8 cellular contexts compared by ENCODE assay signal in the genomic region with DNA sequence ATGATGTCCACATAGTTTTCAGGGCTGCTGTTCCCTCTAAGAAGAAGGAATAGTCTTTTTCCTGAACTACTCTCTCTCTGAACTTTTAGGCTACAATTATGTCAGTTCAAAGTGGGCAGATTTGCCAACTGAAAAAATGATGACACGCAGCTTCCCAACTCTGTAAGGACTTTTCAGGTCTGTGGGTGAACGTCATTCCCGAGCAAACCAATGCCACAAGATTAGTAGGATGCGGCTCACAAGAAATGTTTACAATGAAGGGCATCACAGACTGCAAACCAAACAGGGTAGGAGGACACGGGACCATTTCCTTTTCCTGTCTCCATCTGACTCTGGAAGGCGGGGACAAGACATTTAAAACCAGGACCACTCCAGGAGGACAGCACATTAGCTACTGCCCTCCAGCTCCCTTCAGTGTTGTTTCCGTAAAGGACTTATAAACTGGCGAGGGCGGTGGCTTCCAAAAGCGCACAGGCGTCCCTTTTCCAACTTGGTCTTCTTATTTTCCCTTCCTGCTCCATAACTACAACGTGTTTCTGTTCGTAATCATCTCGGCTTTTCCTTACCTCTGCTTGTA. TPM values are rescaled to one million over a fixed set of nuclear protein-coding genes. Genes with fewer than 3 reads are reported as not detected.
DNase-seq lines count a peak whose midpoint lies in the region; ATAC-seq and TF ChIP-seq lines count a peak whose summit lies in the region.

No MANE protein-coding gene starts in this region.

- peaks cover 15% of the 10 kb centered on the region for H3K36me3 Mint-ChIP-seq in dendritic cell treated with granulocyte-macrophage colony-stimulating factor and Interleukin-4, amounts not matched to agents 40 ng/mL and 50 ng/mL, for 4 days (ENCODE audit: low read depth)

- ATAC-seq in HG03159 (IDR thresholded peaks at IDR 0.05; ENCODE audit: unreplicated experiment) (peak; percentile 10), RWPE2 (ENCODE audit: low read depth) (peak; percentile 51), HG02884 (IDR thresholded peaks at IDR 0.05; ENCODE audit: unreplicated experiment) (no peak)

- H3K27me3 Mint-ChIP-seq in dendritic cell treated with granulocyte-macrophage colony-stimulating factor and Interleukin-4, amounts not matched to agents 40 ng/mL and 50 ng/mL, for 4 days: no peaks in the 10 kb centered on the region

- H3K9me3 ChIP-seq in BE2C (no peaks in the 10 kb centered on the region), RWPE2 (ENCODE audit: severe bottlenecking) (no peaks in the 10 kb centered on the region), liver (ENCODE audit: control insufficient read depth in 4 of 4, low read length in 3 of 4) (no peaks in the 10 kb centered on the region), stomach smooth muscle (ENCODE audit: control insufficient read depth in 2 of 2, low read length in 2 of 2) (no peaks in the 10 kb centered on the region)

- intact Hi-C loops in dendritic cell treated with granulocyte-macrophage colony-stimulating factor and Interleukin-4, amounts not matched to agents 40 ng/mL and 50 ng/mL, for 4 days (cut with micrococcal nuclease): loop anchor here (2.0 to 10.0 kb wide), 3 partner anchors 92 to 252 kb away; no protein-coding TSS in a partner anchor

- peak overlapping the region; percentile 71 for H3K27ac ChIP-seq in RWPE2 (ENCODE audit: poor library complexity, severe bottlenecking)
- peak overlapping the region; percentile 99 for H3K27ac ChIP-seq in liver (ENCODE audit: low read depth in 1 of 2, low read length in 2 of 2)
- H3K27ac ChIP-seq in stomach smooth muscle (ENCODE audit: low read length): peak overlapping the region; percentile 96

- peaks cover 51% of the 10 kb centered on the region for H3K4me1 Mint-ChIP-seq in dendritic cell treated with granulocyte-macrophage colony-stimulating factor and Interleukin-4, amounts not matched to agents 40 ng/mL and 50 ng/mL, for 4 days (ENCODE audit: low read depth)

- H3K9ac ChIP-seq in liver (ENCODE audit: low read depth in 1 of 2, low read length in 2 of 2) (peak overlapping the region; percentile 72 to 92), stomach smooth muscle (ENCODE audit: low read length in 2 of 2) (peak overlapping the region; percentile 95 to 98)

- H3K4me1 ChIP-seq in BE2C (no peaks in the 10 kb centered on the region), RWPE2 (ENCODE audit: insufficient read depth, poor library complexity, severe bottlenecking) (peaks cover 16% of the 10 kb centered on the region), liver (ENCODE audit: control insufficient read depth in 4 of 4, insufficient read depth in 4 of 4, low read length in 3 of 4) (peaks cover 9 to 41% (median 29%) of the 10 kb centered on the region in 4 donors), stomach smooth muscle (ENCODE audit: control insufficient read depth, insufficient read depth, low read length) (peaks cover 7% of the 10 kb centered on the region)

- TF ChIP-seq CTCF in BE2C (IDR thresholded peaks at IDR 0.05; ENCODE audit: low read depth, low read length) (no peak), GM12875 (IDR thresholded peaks at IDR 0.05; ENCODE audit: borderline replicate concordance, insufficient read depth, low read depth, low read length) (no peak), RWPE2 (IDR thresholded peaks at IDR 0.05; ENCODE audit: poor library complexity, severe bottlenecking) (no peak), liver (IDR thresholded peaks at IDR 0.05; ENCODE audit: low read depth, low read length, missing input control) (no peak)

- DNase-seq in BE2C (peak; percentile 34), RWPE2 (ENCODE audit: low spot score) (no peak)

- no peak for TF ChIP-seq RAD21 in liver (IDR thresholded peaks at IDR 0.05)

- peak overlapping the region; percentile 89 for H3K4me3 ChIP-seq in BE2C (ENCODE audit: low read depth, low read length)
- H3K4me3 ChIP-seq in GM12875 (ENCODE audit: low read depth, low read length): peak overlapping the region; percentile 92
- peak overlapping the region; percentile 91 for H3K4me3 ChIP-seq in RWPE2 (ENCODE audit: severe bottlenecking)
- H3K4me3 ChIP-seq in liver (ENCODE audit: low read depth in 1 of 3, low read length in 3 of 3): peak overlapping the region; percentile 81 to 98 (median 93)
- H3K4me3 ChIP-seq in stomach smooth muscle (ENCODE audit: low read length in 2 of 2): peak overlapping the region; percentile 75 to 96

- H3K9me3 Mint-ChIP-seq in dendritic cell treated with granulocyte-macrophage colony-stimulating factor and Interleukin-4, amounts not matched to agents 40 ng/mL and 50 ng/mL, for 4 days: no peaks in the 10 kb centered on the region

- peak overlapping the region; percentile 96 for H3K4me3 Mint-ChIP-seq in dendritic cell treated with granulocyte-macrophage colony-stimulating factor and Interleukin-4, amounts not matched to agents 40 ng/mL and 50 ng/mL, for 4 days

- H3K36me3 ChIP-seq in BE2C: no peaks in the 10 kb centered on the region
- no peaks in the 10 kb centered on the region for H3K36me3 ChIP-seq in RWPE2 (ENCODE audit: low read depth)
- H3K36me3 ChIP-seq in liver (ENCODE audit: control insufficient read depth in 4 of 4, insufficient read depth in 3 of 4, low read depth in 1 of 4, low read length in 3 of 4): no peaks in the 10 kb centered on the region
- no peaks in the 10 kb centered on the region for H3K36me3 ChIP-seq in stomach smooth muscle (ENCODE audit: control insufficient read depth in 2 of 2, insufficient read depth in 2 of 2, low read length in 2 of 2)

- no peaks in the 10 kb centered on the region for H3K27me3 ChIP-seq in BE2C
- no peaks in the 10 kb centered on the region for H3K27me3 ChIP-seq in RWPE2 (ENCODE audit: insufficient read depth, poor library complexity, severe bottlenecking)
- no peaks in the 10 kb centered on the region for H3K27me3 ChIP-seq in liver (ENCODE audit: control insufficient read depth in 4 of 4, insufficient read depth in 4 of 4, low read length in 3 of 4)
- H3K27me3 ChIP-seq in stomach smooth muscle (ENCODE audit: control insufficient read depth in 1 of 2, insufficient read depth in 2 of 2, low read length in 2 of 2): no peaks in the 10 kb centered on the region

- 11% methylated on average over 14 of the region's 14 CpGs for WGBS in liver

- peak overlapping the region; percentile 96 for H3K27ac Mint-ChIP-seq in dendritic cell treated with granulocyte-macrophage colony-stimulating factor and Interleukin-4, amounts not matched to agents 40 ng/mL and 50 ng/mL, for 4 days

TF ChIP-seq in liver, 16 proteins besides CTCF, POLR2A, EP300 and RAD21:
- TF ChIP-seq, protein P1, sequence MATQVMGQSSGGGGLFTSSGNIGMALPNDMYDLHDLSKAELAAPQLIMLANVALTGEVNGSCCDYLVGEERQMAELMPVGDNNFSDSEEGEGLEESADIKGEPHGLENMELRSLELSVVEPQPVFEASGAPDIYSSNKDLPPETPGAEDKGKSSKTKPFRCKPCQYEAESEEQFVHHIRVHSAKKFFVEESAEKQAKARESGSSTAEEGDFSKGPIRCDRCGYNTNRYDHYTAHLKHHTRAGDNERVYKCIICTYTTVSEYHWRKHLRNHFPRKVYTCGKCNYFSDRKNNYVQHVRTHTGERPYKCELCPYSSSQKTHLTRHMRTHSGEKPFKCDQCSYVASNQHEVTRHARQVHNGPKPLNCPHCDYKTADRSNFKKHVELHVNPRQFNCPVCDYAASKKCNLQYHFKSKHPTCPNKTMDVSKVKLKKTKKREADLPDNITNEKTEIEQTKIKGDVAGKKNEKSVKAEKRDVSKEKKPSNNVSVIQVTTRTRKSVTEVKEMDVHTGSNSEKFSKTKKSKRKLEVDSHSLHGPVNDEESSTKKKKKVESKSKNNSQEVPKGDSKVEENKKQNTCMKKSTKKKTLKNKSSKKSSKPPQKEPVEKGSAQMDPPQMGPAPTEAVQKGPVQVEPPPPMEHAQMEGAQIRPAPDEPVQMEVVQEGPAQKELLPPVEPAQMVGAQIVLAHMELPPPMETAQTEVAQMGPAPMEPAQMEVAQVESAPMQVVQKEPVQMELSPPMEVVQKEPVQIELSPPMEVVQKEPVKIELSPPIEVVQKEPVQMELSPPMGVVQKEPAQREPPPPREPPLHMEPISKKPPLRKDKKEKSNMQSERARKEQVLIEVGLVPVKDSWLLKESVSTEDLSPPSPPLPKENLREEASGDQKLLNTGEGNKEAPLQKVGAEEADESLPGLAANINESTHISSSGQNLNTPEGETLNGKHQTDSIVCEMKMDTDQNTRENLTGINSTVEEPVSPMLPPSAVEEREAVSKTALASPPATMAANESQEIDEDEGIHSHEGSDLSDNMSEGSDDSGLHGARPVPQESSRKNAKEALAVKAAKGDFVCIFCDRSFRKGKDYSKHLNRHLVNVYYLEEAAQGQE (IDR thresholded peaks at IDR 0.05): peak; percentile 97
- TF ChIP-seq RXRA (IDR thresholded peaks at IDR 0.05) (no peak), YY1 (IDR thresholded peaks at IDR 0.05) (no peak), GABPA (IDR thresholded peaks at IDR 0.05 in 1 of 2, conservative IDR thresholded peaks at IDR 0.05 in 1 of 2) (peak in 1 of 2 donors; percentile 27)
TF ChIP-seq in liver: peak in this region for 2.

RNA-seq across cellular contexts. Expression of gene MKLN1, which starts 0.5 kb away (rescaled TPM):
- 11.1 TPM for polyA plus RNA-seq in BE2C (2012; ENCODE audit: insufficient read depth, insufficient read length, low read depth)
- 10 to 100 TPM; 29.2 to 48.4 TPM for total RNA-seq in liver
- 10 to 100 TPM in 1 of 2 donors, 1 to 10 TPM in 1; 7.1 to 21.8 TPM for polyA plus RNA-seq in liver
